ENCODE assay signal across 20 cellular contexts in genomic region chr7:33457041-33457440, GRCh38.
DNase-seq lines count a peak whose midpoint lies in the region; ATAC-seq and TF ChIP-seq lines count a peak whose summit lies in the region.
"Had no signal": no experiment of that assay in that cellular context is flagged by ENCODE, and none has a peak within 500 bp of the region (broad histone marks: within the 10 kb centered on the region; RNA-seq: fewer than 3 reads in every experiment).

No MANE protein-coding gene starts in this region.

- POLR2A ChIA-PET in HEK293T (lab: Yijun Ruan, JAX): no interaction called here

- peaks cover 3% of the 10 kb centered on the region for H3K9me3 Mint-ChIP-seq in neural progenitor cell
- H3K9me3 Mint-ChIP-seq: IgD-negative memory B cell had no signal

- no peaks in the 10 kb centered on the region for H3K36me3 Mint-ChIP-seq in neural progenitor cell

- H3K27me3 ChIP-seq in neural progenitor cell: no peaks in the 10 kb centered on the region

- no peaks in the 10 kb centered on the region for H3K36me3 ChIP-seq in neural progenitor cell

- DNase-seq in M059J (ENCODE audit: low read depth) (peak; percentile 15), iris pigment epithelial cell (ENCODE audit: low read depth) (peak; percentile 28), neural progenitor cell (ENCODE audit: low spot score) (no peak), HEK293T (ENCODE audit: extremely low spot score) (no peak), ureter (ENCODE audit: low spot score) (no peak)
- DNase-seq: AML-193; CD4-positive, alpha-beta memory T cell; DMS153; DMS79; GDM1; GM23248; H7; KBM-7 had no signal

- H3K4me3 ChIP-seq in neural progenitor cell: no peak overlapping the region
- H3K4me3 ChIP-seq: A549, GM23248 had no signal

- H3K27ac ChIP-seq in neural progenitor cell: no peak overlapping the region
- H3K27ac ChIP-seq: A549, C4-2B, GM23248, HL-60 had no signal

- no peaks in the 10 kb centered on the region for H3K79me2 ChIP-seq in neural progenitor cell (ENCODE audit: low read depth)

- CTCF ChIA-PET in HEK293T (lab: Yijun Ruan, JAX): interaction anchor here (0.5 kb wide), 1 partner anchor 127 kb away, joined by 5 read pairs; no protein-coding TSS in a partner anchor

- no peak overlapping the region for H3K9ac ChIP-seq in neural progenitor cell
- H3K9ac ChIP-seq: GM23248 had no signal

- no peaks in the 10 kb centered on the region for H3K27me3 Mint-ChIP-seq in neural progenitor cell (ENCODE audit: insufficient read depth, low read depth)
- H3K27me3 Mint-ChIP-seq: CD4-positive, alpha-beta memory T cell; IgD-negative memory B cell had no signal

- ATAC-seq in HG02642 (IDR thresholded peaks at IDR 0.05; ENCODE audit: poor library complexity, unreplicated experiment) (no peak), HG02763 (IDR thresholded peaks at IDR 0.05; ENCODE audit: unreplicated experiment) (no peak)
- ATAC-seq: A549, HCT116 had no signal

- H2AFZ ChIP-seq in neural progenitor cell (replicated peaks): no peak overlapping the region
- H2AFZ ChIP-seq: GM23248 had no signal

- peaks cover 32% of the 10 kb centered on the region for H3F3A ChIP-seq in neural progenitor cell (ENCODE audit: low read depth)

- H3K4me2 ChIP-seq in neural progenitor cell: peak overlapping the region; percentile 50
- H3K4me2 ChIP-seq: A549 had no signal

- TF ChIP-seq CTCF in neural progenitor cell (IDR thresholded peaks at IDR 0.05): no peak

- peaks cover 53% of the 10 kb centered on the region for H3K4me1 ChIP-seq in neural progenitor cell

- peaks cover 19% of the 10 kb centered on the region for H3K4me1 Mint-ChIP-seq in neural progenitor cell
- H3K4me1 Mint-ChIP-seq: CD4-positive, alpha-beta memory T cell; IgD-negative memory B cell had no signal

- H3K4me3 Mint-ChIP-seq in neural progenitor cell: no peak overlapping the region
- H3K4me3 Mint-ChIP-seq: CD4-positive, alpha-beta memory T cell; IgD-negative memory B cell had no signal

- H4K20me1 ChIP-seq in neural progenitor cell (ENCODE audit: low read depth): no peaks in the 10 kb centered on the region

- no peaks in the 10 kb centered on the region for H3K9me3 ChIP-seq in neural progenitor cell (ENCODE audit: low read depth)
- H3K9me3 ChIP-seq: A549 had no signal

- no peak overlapping the region for H3K27ac Mint-ChIP-seq in neural progenitor cell
- H3K27ac Mint-ChIP-seq: CD4-positive, alpha-beta memory T cell; IgD-negative memory B cell had no signal

TF ChIP-seq in HEK293T, 16 proteins besides CTCF, POLR2A, EP300 and RAD21:
- TF ChIP-seq FOXA1 (IDR thresholded peaks at IDR 0.05) (no peak), FOXM1 (IDR thresholded peaks at IDR 0.05; ENCODE audit: borderline replicate concordance) (no peak), CTBP1 (IDR thresholded peaks at IDR 0.05; ENCODE audit: borderline replicate concordance) (no peak), SP1 (IDR thresholded peaks at IDR 0.05) (no peak), LEF1 (IDR thresholded peaks at IDR 0.05; ENCODE audit: borderline replicate concordance) (no peak), FOXK2 (IDR thresholded peaks at IDR 0.05) (no peak), ELF4 (IDR thresholded peaks at IDR 0.05) (no peak), L3MBTL2 (conservative IDR thresholded peaks at IDR 0.05) (no peak), BHLHE40 (IDR thresholded peaks at IDR 0.05; ENCODE audit: borderline replicate concordance) (no peak), NFRKB (IDR thresholded peaks at IDR 0.05) (no peak), PKNOX1 (IDR thresholded peaks at IDR 0.05) (no peak), TARDBP (IDR thresholded peaks at IDR 0.05) (no peak), ARNT (IDR thresholded peaks at IDR 0.05) (no peak), HDGF (IDR thresholded peaks at IDR 0.05; ENCODE audit: borderline replicate concordance) (no peak), SUZ12 (IDR thresholded peaks at IDR 0.05) (no peak), ZNF384 (IDR thresholded peaks at IDR 0.05) (no peak)
TF ChIP-seq in HEK293T: peak in this region for 0.

Comparison
In these comparisons a context has a peak if more than half of its experiments do, and no peak if none do; other contexts are left out.
1. DNase-seq: peak in M059J (single experiment) and iris pigment epithelial cell (single experiment); none in neural progenitor cell (single experiment), HEK293T (single experiment) and ureter (single experiment).